Comparison of ENCODE assay signal across 8 cellular contexts in the genomic region with DNA sequence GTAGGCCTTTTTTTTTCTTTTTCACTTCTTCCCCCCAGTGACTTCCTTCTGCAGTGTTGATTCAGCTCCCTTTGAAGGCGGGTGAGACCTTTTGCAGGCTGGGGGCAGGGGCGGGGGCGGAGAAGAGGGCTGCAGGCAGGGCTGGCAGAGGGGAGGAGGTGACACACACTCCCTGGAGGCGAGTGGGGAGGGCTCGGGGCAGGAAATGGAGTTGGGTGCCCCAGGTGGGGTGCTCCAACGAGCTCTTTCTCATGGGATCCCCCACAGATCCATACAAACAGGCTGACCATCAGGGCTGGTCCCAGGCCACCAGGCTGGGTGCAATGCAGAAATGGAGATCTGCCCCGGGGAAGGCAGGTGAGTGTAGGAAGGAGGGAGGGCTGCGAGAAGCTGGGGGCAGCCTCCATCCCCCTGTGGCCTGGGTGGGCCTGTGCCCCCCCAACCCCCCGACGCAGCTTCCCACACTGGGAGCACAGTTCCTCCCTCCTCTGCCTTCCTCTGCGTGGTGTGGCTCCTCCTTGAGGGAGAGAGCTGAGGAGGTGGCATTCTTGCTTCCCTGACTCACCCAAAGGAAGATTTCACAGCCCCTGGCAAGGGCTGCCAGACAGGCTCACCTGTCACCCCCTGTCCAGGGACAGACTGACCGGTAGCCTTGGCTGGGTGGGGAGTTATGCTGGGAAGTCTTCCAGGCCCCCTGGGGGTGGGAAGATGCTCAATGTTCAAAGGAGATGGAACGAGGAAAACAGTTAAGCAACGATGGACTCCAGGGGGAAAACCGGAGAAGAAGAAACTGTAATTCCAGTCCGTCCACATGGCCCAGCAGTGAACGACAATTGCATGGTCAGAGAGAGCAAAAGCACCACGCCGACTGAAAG. TPM values are rescaled to one million over a fixed set of nuclear protein-coding genes. Genes with fewer than 3 reads are reported as not detected.
A peak's percentile ranks its signal among the peaks of the same experiment; 100 is the strongest.
DNase-seq lines count a peak whose midpoint lies in the region; ATAC-seq and TF ChIP-seq lines count a peak whose summit lies in the region.

No MANE protein-coding gene starts in this region.

- DNase-seq in AG10803 (ENCODE audit: low read depth) (peak; percentile 85), HFFc6 (peak; percentile 44), T-helper 1 cell (peak; percentile 66 to 91 (median 78)), iris pigment epithelial cell (ENCODE audit: low read depth) (peak; percentile 59)
- peak; percentile 89 for DNase-seq in activated naive CD8-positive, alpha-beta T cell treated with anti-CD3 and anti-CD28 coated beads, Interleukin-2, amount 50 U/mL, for 16 hours (ENCODE audit: low read depth, low spot score)
- peak in 2 of 3 experiments; percentile 92 to 94 for DNase-seq in stimulated activated CD4-positive, alpha-beta T cell treated with anti-CD3 and anti-CD28 coated beads, TNF-alpha, amount 100 ng/mL, for 4 hours (ENCODE audit: low read depth in 3 of 3)

- no peaks in the 10 kb centered on the region for H3K36me3 Mint-ChIP-seq in HFFc6 (ENCODE audit: low read depth)

- H3K4me1 Mint-ChIP-seq in HFFc6 (ENCODE audit: low read depth), result peaks cover 56% of the 10 kb centered on the region

- no peaks in the 10 kb centered on the region; the same call in none of the 2 replicates for H3K9me3 Mint-ChIP-seq in HFFc6

- TF ChIP-seq CTCF in AG10803 (conservative IDR thresholded peaks at IDR 0.05; ENCODE audit: low read length), result peak; percentile 38
- peak; percentile 51 for TF ChIP-seq CTCF in HFFc6 (IDR thresholded peaks at IDR 0.05)

- peaks cover 29% of the 10 kb centered on the region for H3K27me3 Mint-ChIP-seq in HFFc6 (ENCODE audit: insufficient read depth)

- ATAC-seq in GM18873 (IDR thresholded peaks at IDR 0.05; ENCODE audit: low FRiP score, unreplicated experiment) (no peak), GM21360 (IDR thresholded peaks at IDR 0.05; ENCODE audit: unreplicated experiment) (no peak)

- peak overlapping the region; percentile 74 for H3K4me3 Mint-ChIP-seq in HFFc6

- peak overlapping the region; percentile 92 for H3K27ac Mint-ChIP-seq in HFFc6

- H3K4me3 ChIP-seq in AG10803 (ENCODE audit: low read length), result peak overlapping the region; percentile 40

RNA-seq across cellular contexts. Expression of a gene that starts 7.1 kb away (rescaled TPM):
- under 1 TPM in 3 of 6 experiments, not detected in 3; 0.19 to 0.45 (median 0.33) TPM for total RNA-seq in HFFc6 (2021; fragmentation: NEBNext Ultra II Directional; extraction: Animal tissue kit (Norgen Biotek cat#: 25700))

RNA-seq across cellular contexts. Expression of a gene that starts 12.0 kb away (rescaled TPM):
- 10 to 100 TPM; 27.7 to 34.7 (median 31.5) TPM for total RNA-seq in HFFc6 (2021; fragmentation: NEBNext Ultra II Directional; extraction: Animal tissue kit (Norgen Biotek cat#: 25700))

RNA-seq across cellular contexts. Expression of a gene that starts 54.3 kb away (rescaled TPM):
- total RNA-seq in HFFc6 (2021; fragmentation: NEBNext Ultra II Directional; extraction: Animal tissue kit (Norgen Biotek cat#: 25700)), result 100 to 1,000 TPM; 241 to 290 (median 277) TPM
